Comparison of ENCODE assay signal across 19 cellular contexts in genomic region chr11:117187428-117187798, GRCh38. TPM values are rescaled to one million over a fixed set of nuclear protein-coding genes. Genes with fewer than 3 reads are reported as not detected.
DNase-seq lines count a peak whose midpoint lies in the region; ATAC-seq, FAIRE-seq and TF ChIP-seq lines count a peak whose summit lies in the region.
"Had no signal": no experiment of that assay in that cellular context is flagged by ENCODE, and none has a peak within 500 bp of the region (broad histone marks: within the 10 kb centered on the region; RNA-seq: fewer than 3 reads in every experiment).

No MANE protein-coding gene starts in this region.

- FAIRE-seq in H1 (lab: Jason Lieb, UNC): no peak
- FAIRE-seq: GM19239 had no signal

- peak overlapping the region; percentile 62 to 78 for H3K4me3 Mint-ChIP-seq in CD14-positive monocyte
- H3K4me3 Mint-ChIP-seq: activated CD8-positive, alpha-beta memory T cell treated with anti-CD3 and anti-CD28 coated beads, Interleukin-2, amount 10 ng/mL, durations not matched to agents 7 days and 5 days; stimulated activated naive CD8-positive, alpha-beta T cell treated with anti-CD3 and anti-CD28 coated beads, Interleukin-15, Interleukin-2, amounts not matched to agents 100 ng/mL and 50 ng/mL, for 24 hours had no signal

- no peak for ATAC-seq in HG03354 (IDR thresholded peaks at IDR 0.05; ENCODE audit: poor library complexity, severe bottlenecking, unreplicated experiment)
- ATAC-seq: activated CD8-positive, alpha-beta memory T cell treated with anti-CD3 and anti-CD28 coated beads, Interleukin-2, amount 10 ng/mL, durations not matched to agents 7 days and 5 days; PC-3 had no signal

- H3K4me1 ChIP-seq in H1 (replicated peaks in 1 of 4; ENCODE audit: control insufficient read depth in 3 of 4, insufficient read depth in 4 of 4, low read length in 3 of 4): no peaks in the 10 kb centered on the region

- H2BK12ac ChIP-seq in H1 (ENCODE audit: low read depth, low read length): no peak overlapping the region

- no peak overlapping the region for H3K23ac ChIP-seq in H1 (ENCODE audit: insufficient read length)

- H3K9ac ChIP-seq in H1 (replicated peaks in 1 of 4; ENCODE audit: extremely low read depth in 1 of 4, low read depth in 3 of 4, low read length in 3 of 4): no peak overlapping the region

- H3K27me3 Mint-ChIP-seq in CD14-positive monocyte (ENCODE audit: low read depth in 3 of 3): peaks cover 0 to 3% (median 2%) of the 10 kb centered on the region in 3 donors
- H3K27me3 Mint-ChIP-seq: activated CD8-positive, alpha-beta memory T cell treated with anti-CD3 and anti-CD28 coated beads, Interleukin-2, amount 10 ng/mL, durations not matched to agents 7 days and 5 days; stimulated activated naive CD8-positive, alpha-beta T cell treated with anti-CD3 and anti-CD28 coated beads, Interleukin-15, Interleukin-2, amounts not matched to agents 100 ng/mL and 50 ng/mL, for 24 hours had no signal

- H3K27ac ChIP-seq in H1 (ENCODE audit: low read depth, low read length): no peak overlapping the region

- no peaks in the 10 kb centered on the region for H3K27me3 ChIP-seq in H1 (replicated peaks in 1 of 4; ENCODE audit: control insufficient read depth in 3 of 4, extremely low read depth in 1 of 4, insufficient read depth in 3 of 4, low read length in 3 of 4)
- H3K27me3 ChIP-seq: upper lobe of left lung had no signal

- TF ChIP-seq POLR2A in H1 (IDR thresholded peaks at IDR 0.05; ENCODE audit: control extremely low read depth in 1 of 2, low read depth in 2 of 2, low read length in 2 of 2): no peak

- no peaks in the 10 kb centered on the region for H3K9me3 Mint-ChIP-seq in CD14-positive monocyte
- H3K9me3 Mint-ChIP-seq: stimulated activated naive CD8-positive, alpha-beta T cell treated with anti-CD3 and anti-CD28 coated beads, Interleukin-15, Interleukin-2, amounts not matched to agents 100 ng/mL and 50 ng/mL, for 24 hours had no signal

- no peaks in the 10 kb centered on the region for H3K79me1 ChIP-seq in H1 (ENCODE audit: low read depth, low read length)

- H3K18ac ChIP-seq in H1 (ENCODE audit: extremely low read depth, low read length): no peak overlapping the region

- peaks cover 65 to 91% of the 10 kb centered on the region in 2 donors for H3K36me3 Mint-ChIP-seq in CD14-positive monocyte
- H3K36me3 Mint-ChIP-seq: activated CD8-positive, alpha-beta memory T cell treated with anti-CD3 and anti-CD28 coated beads, Interleukin-2, amount 10 ng/mL, durations not matched to agents 7 days and 5 days had no signal

- no peak overlapping the region for H2AK5ac ChIP-seq in H1 (ENCODE audit: low read depth, low read length)

- H3K4me1 Mint-ChIP-seq in CD14-positive monocyte: peaks cover 59% of the 10 kb centered on the region
- H3K4me1 Mint-ChIP-seq: activated CD8-positive, alpha-beta memory T cell treated with anti-CD3 and anti-CD28 coated beads, Interleukin-2, amount 10 ng/mL, durations not matched to agents 7 days and 5 days had no signal

- in situ Hi-C loops in GM13977 (cut with MboI; ENCODE audit: low pct_unique_long_range_greater_than_20kb, low sequenced_read_pairs, unreplicated experiment): no loop called here

- H3K9me3 ChIP-seq in H1 (ENCODE audit: insufficient read depth in 2 of 2, low read depth in 1 of 2, low read length in 1 of 2): no peaks in the 10 kb centered on the region
- H3K9me3 ChIP-seq: upper lobe of left lung had no signal

- H3K14ac ChIP-seq in H1 (ENCODE audit: insufficient read length): no peak overlapping the region

- no peaks in the 10 kb centered on the region for H3K79me2 ChIP-seq in H1 (ENCODE audit: control insufficient read depth in 1 of 2, insufficient read depth in 2 of 2, low read length in 2 of 2)

- TF ChIP-seq RAD21 in H1 (IDR thresholded peaks at IDR 0.05 in 1 of 2, conservative IDR thresholded peaks at IDR 0.05 in 1 of 2; ENCODE audit: low read depth in 2 of 2, low read length in 2 of 2): no peak

- H2BK15ac ChIP-seq in H1 (ENCODE audit: low read length): no peak overlapping the region

- H2AFZ ChIP-seq in H1 (ENCODE audit: low read length): no peak overlapping the region

- H4K20me1 ChIP-seq in H1 (replicated peaks in 1 of 2; ENCODE audit: control insufficient read depth in 1 of 2, insufficient read depth in 2 of 2, low read length in 2 of 2): peaks cover 0 to 5% of the 10 kb centered on the region in 2 experiments

- TF ChIP-seq EP300 in H1 (IDR thresholded peaks at IDR 0.05; ENCODE audit: borderline replicate concordance in 1 of 2, low read depth in 2 of 2, low read length in 2 of 2): no peak

- TF ChIP-seq CTCF in CD14-positive monocyte (IDR thresholded peaks at IDR 0.05): no peak
- TF ChIP-seq CTCF in GM13977 (IDR thresholded peaks at IDR 0.05; ENCODE audit: extremely low read depth, insufficient read depth, missing control alignments): no peak
- no peak for TF ChIP-seq CTCF in H1 (IDR thresholded peaks at IDR 0.05; ENCODE audit: control extremely low read depth in 1 of 3, insufficient read depth in 1 of 3, low read depth in 1 of 3, low read length in 3 of 3)

- intact Hi-C loops in CD14-positive monocyte (cut with micrococcal nuclease): no loop called here
- intact Hi-C loops in posterior vena cava (cut with DNase I): no loop called here

- H2BK5ac ChIP-seq in H1 (ENCODE audit: low read depth, low read length): peak overlapping the region; percentile 35; the same call in 1 of the 2 replicates

- H4K91ac ChIP-seq in H1 (replicated peaks; ENCODE audit: insufficient read length, low read length): no peak overlapping the region

- no peak overlapping the region; the same call in 1 of the 2 replicates for H4K8ac ChIP-seq in H1 (ENCODE audit: extremely low read depth, insufficient read depth, low read length)

- 90% methylated on average over 11 of the region's 13 CpGs; no CpG with 5 or more reads in 1 of the 2 experiments for WGBS in H1 (ENCODE audit: extremely low coverage in 1 of 2, insufficient coverage in 1 of 2, insufficient read length in 1 of 2, insufficient replicate concordance in 2 of 2, low coverage in 1 of 2, low lambda C conversion rate in 2 of 2, missing lambda C conversion rate in 1 of 2), 2 experiments

- POLR2A ChIA-PET in H1 (lab: Charles Lee; ENCODE audit: partially characterized antibody): interaction anchor here (12.6 kb wide), 1 partner anchor 14 kb away, joined by 153 read pairs; the partner anchor contains the start of gene TAGLN

- H2BK20ac ChIP-seq in H1 (ENCODE audit: low read length): no peak overlapping the region

- H3K4me2 ChIP-seq in H1 (ENCODE audit: insufficient read depth in 1 of 2, low read depth in 2 of 2, low read length in 2 of 2): no peak overlapping the region

- H3K27ac Mint-ChIP-seq in CD14-positive monocyte: peak overlapping the region; percentile 21 to 98 (median 92)
- H3K27ac Mint-ChIP-seq: activated CD8-positive, alpha-beta memory T cell treated with anti-CD3 and anti-CD28 coated beads, Interleukin-2, amount 10 ng/mL, durations not matched to agents 7 days and 5 days; stimulated activated naive CD8-positive, alpha-beta T cell treated with anti-CD3 and anti-CD28 coated beads, Interleukin-15, Interleukin-2, amounts not matched to agents 100 ng/mL and 50 ng/mL, for 24 hours had no signal

- H3K36me3 ChIP-seq in H1 (ENCODE audit: control insufficient read depth in 2 of 4, insufficient read depth in 4 of 4, low read length in 3 of 4): peaks cover 0 to 8% (median 3%) of the 10 kb centered on the region in 4 experiments; a peak in 3 of 8 replicates

- H3K56ac ChIP-seq in H1 (replicated peaks; ENCODE audit: insufficient read length, low read depth, low read length): no peak overlapping the region

- no peak overlapping the region for H2BK120ac ChIP-seq in H1 (replicated peaks; ENCODE audit: low read depth, low read length)

- peak; percentile 45 for DNase-seq in CD14-positive monocyte (ENCODE audit: low spot score)
- DNase-seq in GM13977 (ENCODE audit: low spot score): peak; percentile 7
- DNase-seq in H1 (ENCODE audit: low read depth in 1 of 2, low spot score in 2 of 2): no peak
- peak; percentile 50 for DNase-seq in posterior vena cava (ENCODE audit: low spot score)
- DNase-seq in COLO668 (lab: John Stamatoyannopoulos, UW; ENCODE audit: unreplicated experiment): no peak
- no peak for DNase-seq in AG08395 (ENCODE audit: low spot score)
- DNase-seq: activated CD8-positive, alpha-beta memory T cell treated with anti-CD3 and anti-CD28 coated beads, Interleukin-2, amount 10 ng/mL, durations not matched to agents 7 days and 5 days; activated gamma-delta T cell; amygdala; cerebellar nuclear complex; MM.1S; NCI-H1694; NCI-H82; PC-3; T1000 had no signal

- no peak overlapping the region for H3K4me3 ChIP-seq in H1 (ENCODE audit: extremely low read depth in 1 of 4, insufficient read depth in 2 of 4, low read depth in 3 of 4, low read length in 4 of 4)

- H3K23me2 ChIP-seq in H1 (ENCODE audit: low read depth, low read length): no peaks in the 10 kb centered on the region

- H3K4ac ChIP-seq in H1 (replicated peaks; ENCODE audit: insufficient read length, low read depth, low read length): no peak overlapping the region

- CTCF ChIA-PET in H1 (lab: Charles Lee; ENCODE audit: partially characterized antibody): interaction anchor here (13.4 to 14.0 kb wide), 2 partner anchors 11 to 37 kb away, joined by 249 to 359 read pairs; partner anchors contain the start of genes PCSK7, RNF214 and TAGLN

- no peak overlapping the region for H4K5ac ChIP-seq in H1 (ENCODE audit: insufficient read length, low read depth, low read length)

RNA-seq across cellular contexts. Expression of gene SIDT2, which starts 8.9 kb away (rescaled TPM):
- polyA plus RNA-seq in CD14-positive monocyte (10 to 100 TPM; 21.8 to 41.8 TPM), H1 (2011; rRNA removed) (21.1 and 26.7 TPM in 2 replicates)
- 14.6 and 18.5 TPM in 2 replicates for total RNA-seq in H1 (2021; fragmentation: NEBNext Ultra II Directional; extraction: Animal tissue kit (Norgen Biotek cat#: 25700))
- 15.5 TPM for polyA plus RNA-seq in H1 (2011; cell fraction: cytosol; rRNA removed)
- 85.9 TPM for polyA plus RNA-seq in H1 (2011; cell fraction: nucleus; rRNA removed)
- 13.3 to 18.4 TPM (median 14.8 TPM) in 4 replicates for polyA plus RNA-seq in H1 (2012, experiment 1 of 2)
- polyA plus RNA-seq in H1 (2012, experiment 2 of 2): 12.4 TPM
- polyA plus RNA-seq in H1 (2013, experiment 1 of 2): 15.5 TPM
- polyA plus RNA-seq in H1 (2013, experiment 2 of 2): 14.7 TPM
- polyA minus RNA-seq in H1 (2011; rRNA and poly(A)+ RNA removed): 27.2 and 33.9 TPM in 2 replicates
- 12.8 TPM for polyA minus RNA-seq in H1 (2011; cell fraction: cytosol; rRNA and poly(A)+ RNA removed)
- polyA minus RNA-seq in H1 (2011; cell fraction: nucleus; rRNA and poly(A)+ RNA removed): 35.6 TPM
- total RNA-seq in posterior vena cava: 10 to 100 TPM; 39.2 to 49.5 TPM

RNA-seq across cellular contexts. Expression of gene TAGLN, which starts 11.8 kb away (rescaled TPM):
- 1 to 10 TPM; 3.6 to 4.0 TPM for polyA plus RNA-seq in CD14-positive monocyte
- 300 and 301 TPM in 2 replicates for total RNA-seq in H1 (2021; fragmentation: NEBNext Ultra II Directional; extraction: Animal tissue kit (Norgen Biotek cat#: 25700))
- polyA plus RNA-seq in H1 (2011; rRNA removed): 140 and 150 TPM in 2 replicates
- 178 TPM for polyA plus RNA-seq in H1 (2011; cell fraction: cytosol; rRNA removed)
- 132 TPM for polyA plus RNA-seq in H1 (2011; cell fraction: nucleus; rRNA removed)
- 186 to 274 TPM (median 201 TPM) in 4 replicates for polyA plus RNA-seq in H1 (2012, experiment 1 of 2)
- 415 TPM for polyA plus RNA-seq in H1 (2012, experiment 2 of 2)
- polyA plus RNA-seq in H1 (2013, experiment 1 of 2): 193 TPM
- 186 TPM for polyA plus RNA-seq in H1 (2013, experiment 2 of 2)
- polyA minus RNA-seq in H1 (2011; rRNA and poly(A)+ RNA removed): 97.7 and 118 TPM in 2 replicates
- 36.1 TPM for polyA minus RNA-seq in H1 (2011; cell fraction: cytosol; rRNA and poly(A)+ RNA removed)
- polyA minus RNA-seq in H1 (2011; cell fraction: nucleus; rRNA and poly(A)+ RNA removed): 59.7 TPM
- total RNA-seq in posterior vena cava: 1,000 to 10,000 TPM; 5,409 to 9,264 TPM

RNA-seq across cellular contexts. Expression of gene PAFAH1B2, which starts 43.3 kb away (rescaled TPM):
- polyA plus RNA-seq in CD14-positive monocyte (10 to 100 TPM; 23.7 to 25.1 TPM), H1 (2011; rRNA removed) (26.2 and 38.2 TPM in 2 replicates)
- total RNA-seq in H1 (2021; fragmentation: NEBNext Ultra II Directional; extraction: Animal tissue kit (Norgen Biotek cat#: 25700)): 151 and 161 TPM in 2 replicates
- 38.1 TPM for polyA plus RNA-seq in H1 (2011; cell fraction: cytosol; rRNA removed)
- polyA plus RNA-seq in H1 (2011; cell fraction: nucleus; rRNA removed): 26.6 TPM
- polyA plus RNA-seq in H1 (2012, experiment 1 of 2): 59.5 to 77.0 TPM (median 64.7 TPM) in 4 replicates
- 19.8 TPM for polyA plus RNA-seq in H1 (2012, experiment 2 of 2)
- 66.1 TPM for polyA plus RNA-seq in H1 (2013, experiment 1 of 2)
- 68.8 TPM for polyA plus RNA-seq in H1 (2013, experiment 2 of 2)
- 256 and 265 TPM in 2 replicates for polyA minus RNA-seq in H1 (2011; rRNA and poly(A)+ RNA removed)
- polyA minus RNA-seq in H1 (2011; cell fraction: cytosol; rRNA and poly(A)+ RNA removed): 130 TPM
- 53.9 TPM for polyA minus RNA-seq in H1 (2011; cell fraction: nucleus; rRNA and poly(A)+ RNA removed)
- total RNA-seq in posterior vena cava: 10 to 100 TPM; 56.4 to 61.2 TPM

RNA-seq across cellular contexts. Expression of gene PCSK7, which starts 44.5 kb away (rescaled TPM):
- polyA plus RNA-seq in CD14-positive monocyte (1 to 10 TPM; 6.1 to 9.5 TPM), H1 (2011; rRNA removed) (23.4 and 38.8 TPM in 2 replicates)
- 38.5 and 45.6 TPM in 2 replicates for total RNA-seq in H1 (2021; fragmentation: NEBNext Ultra II Directional; extraction: Animal tissue kit (Norgen Biotek cat#: 25700))
- polyA plus RNA-seq in H1 (2011; cell fraction: cytosol; rRNA removed): 33.3 TPM
- 67.6 TPM for polyA plus RNA-seq in H1 (2011; cell fraction: nucleus; rRNA removed)
- 26.1 to 32.5 TPM (median 31.3 TPM) in 4 replicates for polyA plus RNA-seq in H1 (2012, experiment 1 of 2)
- 15.2 TPM for polyA plus RNA-seq in H1 (2012, experiment 2 of 2)
- 20.6 TPM for polyA plus RNA-seq in H1 (2013, experiment 1 of 2)
- 21.3 TPM for polyA plus RNA-seq in H1 (2013, experiment 2 of 2)
- 30.3 and 32.9 TPM in 2 replicates for polyA minus RNA-seq in H1 (2011; rRNA and poly(A)+ RNA removed)
- polyA minus RNA-seq in H1 (2011; cell fraction: cytosol; rRNA and poly(A)+ RNA removed): 23.0 TPM
- polyA minus RNA-seq in H1 (2011; cell fraction: nucleus; rRNA and poly(A)+ RNA removed): 30.8 TPM
- 10 to 100 TPM; 41.9 to 48.6 TPM for total RNA-seq in posterior vena cava

RNA-seq across cellular contexts. Expression of gene RNF214, which starts 45.1 kb away (rescaled TPM):
- polyA plus RNA-seq in CD14-positive monocyte (1 to 10 TPM; 6.4 to 7.8 TPM), H1 (2011; rRNA removed) (34.9 and 35.3 TPM in 2 replicates)
- total RNA-seq in H1 (2021; fragmentation: NEBNext Ultra II Directional; extraction: Animal tissue kit (Norgen Biotek cat#: 25700)): 33.7 and 35.6 TPM in 2 replicates
- polyA plus RNA-seq in H1 (2011; cell fraction: cytosol; rRNA removed): 20.7 TPM
- polyA plus RNA-seq in H1 (2011; cell fraction: nucleus; rRNA removed): 80.8 TPM
- 18.8 to 22.7 TPM (median 20.3 TPM) in 4 replicates for polyA plus RNA-seq in H1 (2012, experiment 1 of 2)
- 4.6 TPM for polyA plus RNA-seq in H1 (2012, experiment 2 of 2)
- polyA plus RNA-seq in H1 (2013, experiment 1 of 2): 18.8 TPM
- 17.3 TPM for polyA plus RNA-seq in H1 (2013, experiment 2 of 2)
- polyA minus RNA-seq in H1 (2011; rRNA and poly(A)+ RNA removed): 79.0 and 79.9 TPM in 2 replicates
- polyA minus RNA-seq in H1 (2011; cell fraction: cytosol; rRNA and poly(A)+ RNA removed): 23.1 TPM
- 39.3 TPM for polyA minus RNA-seq in H1 (2011; cell fraction: nucleus; rRNA and poly(A)+ RNA removed)
- total RNA-seq in posterior vena cava: 10 to 100 TPM; 24.8 to 25.7 TPM

Comparison
In these comparisons a context has a peak if more than half of its experiments do, and no peak if none do; other contexts are left out.
1. DNase-seq: peak in CD14-positive monocyte (single experiment), GM13977 (single experiment) and posterior vena cava (single experiment); none in H1 (0 of 2), COLO668 (single experiment) and AG08395 (single experiment).
2. RNA of gene TAGLN, which starts 11.8 kb away (total RNA-seq): 5,409 to 9,264 TPM in posterior vena cava; 300 to 301 TPM in H1; every median in the first group is over 10 times any median in the second.